ENCODE assay signal across 9 cellular contexts in genomic region chr6:166032366-166033171, GRCh38.
A peak's percentile ranks its signal among the peaks of the same experiment; 100 is the strongest.
DNase-seq lines count a peak whose midpoint lies in the region; ATAC-seq and TF ChIP-seq lines count a peak whose summit lies in the region.
"Had no signal": no experiment of that assay in that cellular context is flagged by ENCODE, and none has a peak within 500 bp of the region (broad histone marks: within the 10 kb centered on the region; RNA-seq: fewer than 3 reads in every experiment).

No MANE protein-coding gene starts in this region.

- no peak for TF ChIP-seq POLR2A in gastrocnemius medialis (IDR thresholded peaks at IDR 0.05)

- no peaks in the 10 kb centered on the region for H3K36me3 ChIP-seq in gastrocnemius medialis

- CTCF ChIA-PET in RWPE1 (lab: Yijun Ruan, JAX), result interaction anchor here (0.6 kb wide), 1 partner anchor 14 kb away, joined by 7 read pairs; no protein-coding TSS in a partner anchor

- ATAC-seq in GM18909 (IDR thresholded peaks at IDR 0.05; ENCODE audit: poor library complexity, unreplicated experiment) (peak; percentile 49), foreskin keratinocyte (peak; percentile 47), gastrocnemius medialis (peak; percentile 44 to 58), GM18502 (IDR thresholded peaks at IDR 0.05; ENCODE audit: poor library complexity, unreplicated experiment) (no peak)
- no peak for ATAC-seq in effector memory CD8-positive, alpha-beta T cell (replicated peaks)

- intact Hi-C loops in gastrocnemius medialis (cut with DNase I; ENCODE audit: low total_unique reads), result no loop called here

- no peaks in the 10 kb centered on the region for H3K4me1 ChIP-seq in foreskin keratinocyte
- no peaks in the 10 kb centered on the region for H3K4me1 ChIP-seq in gastrocnemius medialis

- no peaks in the 10 kb centered on the region for H3K9me3 ChIP-seq in gastrocnemius medialis

- peaks cover 0 to 2% of the 10 kb centered on the region in 2 donors for H3K9me3 Mint-ChIP-seq in effector memory CD8-positive, alpha-beta T cell

- POLR2A ChIA-PET in RWPE1 (lab: Yijun Ruan, JAX; ENCODE audit: low non-redundant PET), result no interaction called here

- no peaks in the 10 kb centered on the region for H3K4me1 Mint-ChIP-seq in effector memory CD8-positive, alpha-beta T cell (ENCODE audit: low read depth in 2 of 2)

- H3K27me3 Mint-ChIP-seq in effector memory CD8-positive, alpha-beta T cell, result peaks cover 0 to 11% of the 10 kb centered on the region in 2 donors

- no peaks in the 10 kb centered on the region for H3K36me3 Mint-ChIP-seq in effector memory CD8-positive, alpha-beta T cell (ENCODE audit: insufficient read depth)

- H3K4me3 ChIP-seq in gastrocnemius medialis, result no peak overlapping the region

- peak; percentile 29 for DNase-seq in NCI-H226
- no peak for DNase-seq in foreskin keratinocyte
- peak in 1 of 2 donors; percentile 18 for DNase-seq in gastrocnemius medialis
- DNase-seq in NCI-H774 (lab: John Stamatoyannopoulos, UW), result no peak
- DNase-seq in RWPE1 (ENCODE audit: low spot score), result no peak
- DNase-seq in effector memory CD8-positive, alpha-beta T cell, result no peak
- DNase-seq: activated CD4-positive, alpha-beta T cell treated with anti-CD3 and anti-CD28 coated beads, Interleukin-2, amount 50 U/mL, for 1 hour had no signal

- no peak overlapping the region for H3K27ac Mint-ChIP-seq in effector memory CD8-positive, alpha-beta T cell

- in situ Hi-C loops in gastrocnemius medialis (cut with MboI; ENCODE audit: low sequenced_read_pairs in 4 of 4), result no loop called here

- H3K4me3 Mint-ChIP-seq in effector memory CD8-positive, alpha-beta T cell, result no peak overlapping the region

- TF ChIP-seq CTCF in foreskin keratinocyte (conservative IDR thresholded peaks at IDR 0.05) (no peak), gastrocnemius medialis (IDR thresholded peaks at IDR 0.05 in 4 of 5, conservative IDR thresholded peaks at IDR 0.05 in 1 of 5) (no peak), RWPE1 (conservative IDR thresholded peaks at IDR 0.05; ENCODE audit: low read depth) (no peak)

- H3K27ac ChIP-seq in foreskin keratinocyte (no peak overlapping the region), gastrocnemius medialis (peak overlapping the region in 2 of 4 donors; percentile 15), RWPE1 (no peak overlapping the region)

- no peaks in the 10 kb centered on the region for H3K27me3 ChIP-seq in foreskin keratinocyte
- H3K27me3 ChIP-seq in gastrocnemius medialis, result no peaks in the 10 kb centered on the region

Comparison
In these comparisons a context has a peak if more than half of its experiments do, and no peak if none do; other contexts are left out.
1. ATAC-seq: peak in GM18909 (single experiment), foreskin keratinocyte (single experiment) and gastrocnemius medialis (2 of 2); none in GM18502 (single experiment) and effector memory CD8-positive, alpha-beta T cell (single experiment).